9 cellular contexts compared by ENCODE assay signal in the genomic region with DNA sequence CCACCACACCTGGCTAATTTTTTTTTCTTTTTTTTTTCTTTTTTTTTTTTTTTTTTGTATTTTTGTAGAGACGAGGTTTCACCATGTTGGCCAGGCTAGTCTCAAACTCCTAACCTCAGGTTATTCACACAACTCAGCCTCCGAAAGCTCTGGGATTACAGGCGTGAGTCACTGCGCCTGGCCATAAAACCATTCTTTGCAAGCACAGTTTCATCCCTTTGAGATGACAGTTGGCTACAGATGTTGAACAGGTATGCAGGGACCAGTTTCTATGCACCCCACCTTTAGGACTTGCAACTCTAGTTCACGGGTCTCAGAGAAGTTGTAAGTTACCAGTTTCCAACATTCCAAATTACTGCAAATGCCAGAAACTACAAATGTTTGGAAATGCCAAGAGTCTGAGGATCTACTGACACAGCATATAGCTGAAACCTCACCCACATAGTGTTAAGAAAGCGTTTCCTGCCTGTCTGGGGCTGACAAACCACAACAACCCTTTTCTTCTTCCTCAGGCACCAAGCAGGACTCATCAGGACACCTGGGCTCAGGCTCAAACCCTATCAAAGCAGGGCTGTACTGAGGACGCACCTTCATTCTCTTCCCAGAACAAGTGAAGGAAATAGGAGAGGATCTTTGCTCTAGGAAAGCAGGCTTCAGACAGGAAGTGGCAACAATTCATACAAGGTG. TPM values are rescaled to one million over a fixed set of nuclear protein-coding genes. Genes with fewer than 3 reads are reported as not detected.
DNase-seq lines count a peak whose midpoint lies in the region; ATAC-seq and TF ChIP-seq lines count a peak whose summit lies in the region.
"Had no signal": no experiment of that assay in that cellular context is flagged by ENCODE, and none has a peak within 500 bp of the region (broad histone marks: within the 10 kb centered on the region; RNA-seq: fewer than 3 reads in every experiment).

No MANE protein-coding gene starts in this region.

- POLR2A ChIA-PET in activated CD4-positive, alpha-beta T cell treated with anti-CD3 and anti-CD28 coated beads, Interleukin-2, amount 10 ng/mL, durations not matched to agents 7 days and 5 days (lab: Charles Lee): interaction anchor here (0.6 to 0.7 kb wide), 2 partner anchors 14 to 888 kb away, joined by 3 read pairs; no protein-coding TSS in a partner anchor

- H3K9me3 ChIP-seq in BLaER1 (no peaks in the 10 kb centered on the region), thymus (ENCODE audit: control insufficient read depth) (no peaks in the 10 kb centered on the region), ascending aorta (no peaks in the 10 kb centered on the region)

- H3K27me3 ChIP-seq in BLaER1 (no peaks in the 10 kb centered on the region), thymus (ENCODE audit: control insufficient read depth, insufficient read depth) (no peaks in the 10 kb centered on the region), ascending aorta (no peaks in the 10 kb centered on the region)

- intact Hi-C loops in ascending aorta (cut with DNase I): no loop called here

- no peaks in the 10 kb centered on the region for H4K20me1 ChIP-seq in BLaER1

- H3K4me3 ChIP-seq in BLaER1 (no peak overlapping the region), fibroblast of pulmonary artery (replicated peaks; ENCODE audit: low read depth, low read length) (no peak overlapping the region), thymus (ENCODE audit: low read length) (no peak overlapping the region), ascending aorta (no peak overlapping the region)

- DNase-seq in activated CD4-positive, alpha-beta T cell treated with anti-CD3 and anti-CD28 coated beads, Interleukin-2, amount 10 ng/mL, durations not matched to agents 7 days and 5 days: peak; percentile 57
- peak; percentile 62 for DNase-seq in fibroblast of pulmonary artery (ENCODE audit: low read depth)
- no peak for DNase-seq in NCI-H1417 treated with DMSO at 0.1 percent for 48 hours (lab: John Stamatoyannopoulos, UW)
- DNase-seq in ascending aorta (ENCODE audit: low spot score in 2 of 2): no peak

- no peak for TF ChIP-seq CTCF in fibroblast of pulmonary artery (IDR thresholded peaks at IDR 0.05; ENCODE audit: low read length, missing control alignments)
- no peak for TF ChIP-seq CTCF in ascending aorta (IDR thresholded peaks at IDR 0.05)

- 7% methylated on average over 7 of the region's 7 CpGs for WGBS in thymus

- H3K36me3 ChIP-seq in BLaER1 (no peaks in the 10 kb centered on the region), thymus (ENCODE audit: control insufficient read depth, insufficient read depth) (no peaks in the 10 kb centered on the region), ascending aorta (no peaks in the 10 kb centered on the region)

- no peaks in the 10 kb centered on the region for H3K27me3 Mint-ChIP-seq in activated CD4-positive, alpha-beta T cell treated with anti-CD3 and anti-CD28 coated beads, Interleukin-2, amount 10 ng/mL, durations not matched to agents 7 days and 5 days
- H3K27me3 Mint-ChIP-seq: brain had no signal

- H3K4me1 Mint-ChIP-seq in activated CD4-positive, alpha-beta T cell treated with anti-CD3 and anti-CD28 coated beads, Interleukin-2, amount 10 ng/mL, durations not matched to agents 7 days and 5 days: peaks cover 69% of the 10 kb centered on the region

- H3K9ac ChIP-seq in BLaER1: no peak overlapping the region

- peak overlapping the region; percentile 77 for H3K27ac Mint-ChIP-seq in activated CD4-positive, alpha-beta T cell treated with anti-CD3 and anti-CD28 coated beads, Interleukin-2, amount 10 ng/mL, durations not matched to agents 7 days and 5 days

- CTCF ChIA-PET in activated CD4-positive, alpha-beta T cell treated with anti-CD3 and anti-CD28 coated beads, Interleukin-2, amount 10 ng/mL, durations not matched to agents 7 days and 5 days (lab: Charles Lee): interaction anchor here (1.1 to 2.7 kb wide), 4 partner anchors 11 to 138 kb away, joined by 3 to 10 read pairs (median 6); no protein-coding TSS in a partner anchor

- H3K4me2 ChIP-seq in BLaER1: peak overlapping the region; percentile 68

- peaks cover 67% of the 10 kb centered on the region for H3K4me1 ChIP-seq in BLaER1
- H3K4me1 ChIP-seq in thymus (ENCODE audit: control insufficient read depth, insufficient read depth, low read length): peaks cover 34% of the 10 kb centered on the region
- peaks cover 4 to 16% of the 10 kb centered on the region in 2 donors for H3K4me1 ChIP-seq in ascending aorta

- H3K27ac ChIP-seq in BLaER1 (peak overlapping the region; percentile 93), thymus (ENCODE audit: low read depth) (peak overlapping the region; percentile 60), ascending aorta (peak overlapping the region in 1 of 2 donors; percentile 43)

- H3K4me3 Mint-ChIP-seq in activated CD4-positive, alpha-beta T cell treated with anti-CD3 and anti-CD28 coated beads, Interleukin-2, amount 10 ng/mL, durations not matched to agents 7 days and 5 days: peak overlapping the region; percentile 8
- H3K4me3 Mint-ChIP-seq: brain had no signal

- no peaks in the 10 kb centered on the region for H3K9me3 Mint-ChIP-seq in activated CD4-positive, alpha-beta T cell treated with anti-CD3 and anti-CD28 coated beads, Interleukin-2, amount 10 ng/mL, durations not matched to agents 7 days and 5 days
- H3K9me3 Mint-ChIP-seq: brain had no signal

- ATAC-seq in GM19467 (IDR thresholded peaks at IDR 0.05; ENCODE audit: unreplicated experiment) (peak; percentile 68), HG03469 (IDR thresholded peaks at IDR 0.05; ENCODE audit: unreplicated experiment) (peak; percentile 60)

- H3K36me3 Mint-ChIP-seq in activated CD4-positive, alpha-beta T cell treated with anti-CD3 and anti-CD28 coated beads, Interleukin-2, amount 10 ng/mL, durations not matched to agents 7 days and 5 days (ENCODE audit: low read depth): peaks cover 3% of the 10 kb centered on the region
- H3K36me3 Mint-ChIP-seq: brain had no signal

RNA-seq across cellular contexts. Expression of a gene that starts 22.9 kb away (rescaled TPM):
- total RNA-seq in activated CD4-positive, alpha-beta T cell treated with anti-CD3 and anti-CD28 coated beads, Interleukin-2, amount 10 ng/mL, durations not matched to agents 7 days and 5 days: 1 to 10 TPM; 7.5 to 8.1 TPM
- 8.2 TPM for polyA plus RNA-seq in thymus
- 10.7 TPM for total RNA-seq in ascending aorta

Comparison
In these comparisons a context has a peak if more than half of its experiments do, and no peak if none do; other contexts are left out.
1. DNase-seq: peak in activated CD4-positive, alpha-beta T cell treated with anti-CD3 and anti-CD28 coated beads, Interleukin-2, amount 10 ng/mL, durations not matched to agents 7 days and 5 days (single experiment) and fibroblast of pulmonary artery (single experiment); none in NCI-H1417 treated with DMSO at 0.1 percent for 48 hours (single experiment) and ascending aorta (0 of 2).